18 cellular contexts compared by ENCODE assay signal in the genomic region with DNA sequence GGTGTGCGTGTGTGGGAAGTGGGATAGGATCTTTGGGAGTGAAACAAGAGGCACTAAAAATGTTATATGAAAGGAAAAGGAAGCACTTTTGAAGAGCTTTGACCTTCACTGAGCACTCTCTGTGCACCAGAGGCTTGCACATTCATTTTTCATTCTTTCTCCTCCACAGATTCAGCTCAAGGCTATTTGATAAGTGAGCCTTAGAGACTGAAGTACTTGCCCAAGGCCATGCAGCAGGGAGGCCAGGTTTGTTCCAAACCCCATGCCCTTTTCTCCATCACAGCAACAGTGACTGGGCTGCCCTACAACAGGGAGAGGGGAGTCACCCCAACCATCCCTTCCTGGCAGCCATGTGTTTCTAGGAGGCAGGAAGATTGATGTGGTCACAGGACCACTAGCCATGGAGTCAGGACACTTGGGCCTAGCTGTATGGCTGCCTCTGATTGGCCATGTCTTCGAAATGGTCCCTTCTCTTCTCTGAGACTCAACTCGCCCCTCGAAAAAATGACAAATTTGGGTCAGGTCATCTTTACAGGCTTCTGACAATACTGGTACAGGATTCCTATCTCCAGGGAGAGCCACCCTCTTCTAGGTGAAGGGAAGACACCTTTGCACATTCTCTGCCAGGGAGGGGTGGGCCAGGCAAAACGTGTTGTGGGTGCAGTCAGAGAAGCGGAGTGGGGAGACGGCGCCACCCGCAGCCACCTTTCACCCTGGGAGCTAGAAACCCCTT.
DNase-seq lines count a peak whose midpoint lies in the region; ATAC-seq and TF ChIP-seq lines count a peak whose summit lies in the region.
"Had no signal": no experiment of that assay in that cellular context is flagged by ENCODE, and none has a peak within 500 bp of the region (broad histone marks: within the 10 kb centered on the region; RNA-seq: fewer than 3 reads in every experiment).

No MANE protein-coding gene starts in this region.

- H3K4me1 ChIP-seq in mesenchymal stem cell (ENCODE audit: control insufficient read depth, insufficient read depth, low read depth, low read length): peaks cover 13% of the 10 kb centered on the region
- H3K4me1 ChIP-seq: HAP-1 had no signal

- no peak overlapping the region for H3K27ac ChIP-seq in mesenchymal stem cell (ENCODE audit: low read length, poor library complexity, severe bottlenecking)

- H3K4me2 ChIP-seq in mesenchymal stem cell (ENCODE audit: low read length, poor library complexity, severe bottlenecking): no peak overlapping the region
- H3K4me2 ChIP-seq: GM23338 had no signal

- no peak overlapping the region for H3K4me3 Mint-ChIP-seq in nephron progenitor cell
- H3K4me3 Mint-ChIP-seq in stimulated activated memory B cell treated with anti-CD40 and anti-IgM and Interleukin-4, amounts not matched to agents 10 μg/mL and 1 μg/mL and 100 μg/mL, for 72 hours: no peak overlapping the region
- H3K4me3 Mint-ChIP-seq in activated CD4-positive, alpha-beta T cell treated with anti-CD3 and anti-CD28 coated beads, Interleukin-2, amount 10 ng/mL, durations not matched to agents 24 days and 14 days: no peak overlapping the region
- H3K4me3 Mint-ChIP-seq: CD4-positive, alpha-beta memory T cell; GM23338; HFFc6 had no signal

- no peak overlapping the region for H2BK120ac ChIP-seq in mesenchymal stem cell (ENCODE audit: low read depth, low read length)

- no peak overlapping the region for H2BK15ac ChIP-seq in mesenchymal stem cell (ENCODE audit: low read depth, poor library complexity, severe bottlenecking)

- no peak overlapping the region for H3K4me3 ChIP-seq in mesenchymal stem cell (ENCODE audit: insufficient read depth in 1 of 2, low read depth in 1 of 2, low read length in 2 of 2)
- H3K4me3 ChIP-seq: GM23338, HAP-1 had no signal

- H2AFZ ChIP-seq in mesenchymal stem cell (ENCODE audit: low read depth, low read length): no peak overlapping the region
- H2AFZ ChIP-seq: GM23338 had no signal

- peaks cover 2% of the 10 kb centered on the region for H3K9me3 ChIP-seq in mesenchymal stem cell (ENCODE audit: control insufficient read depth, low read length)
- H3K9me3 ChIP-seq: HAP-1 had no signal

- H3K4ac ChIP-seq in mesenchymal stem cell (ENCODE audit: low read depth in 1 of 2, low read length in 2 of 2): no peak overlapping the region

- no peaks in the 10 kb centered on the region for H3K36me3 ChIP-seq in mesenchymal stem cell (ENCODE audit: control insufficient read depth in 1 of 2, insufficient read depth in 2 of 2, low read depth in 1 of 2, low read length in 2 of 2)
- H3K36me3 ChIP-seq: HAP-1 had no signal

- no peak overlapping the region for H2AK5ac ChIP-seq in mesenchymal stem cell (ENCODE audit: low read length, severe bottlenecking)

- no peaks in the 10 kb centered on the region for H3K79me1 ChIP-seq in mesenchymal stem cell (replicated peaks; ENCODE audit: low read length, poor library complexity, severe bottlenecking)

- H3K14ac ChIP-seq in mesenchymal stem cell (ENCODE audit: low read length in 2 of 2): no peak overlapping the region

- no peak overlapping the region for H3K9ac ChIP-seq in mesenchymal stem cell (ENCODE audit: low read length)

- no peaks in the 10 kb centered on the region for H3K27me3 Mint-ChIP-seq in nephron progenitor cell (ENCODE audit: low read depth, poor library complexity)
- H3K27me3 Mint-ChIP-seq in stimulated activated memory B cell treated with anti-CD40 and anti-IgM and Interleukin-4, amounts not matched to agents 10 μg/mL and 1 μg/mL and 100 μg/mL, for 72 hours: peaks cover 39% of the 10 kb centered on the region
- H3K27me3 Mint-ChIP-seq in activated CD4-positive, alpha-beta T cell treated with anti-CD3 and anti-CD28 coated beads, Interleukin-2, amount 10 ng/mL, durations not matched to agents 24 days and 14 days: peaks cover 21% of the 10 kb centered on the region

- H3K23ac ChIP-seq in mesenchymal stem cell (ENCODE audit: low read length in 2 of 2): no peak overlapping the region

- H4K8ac ChIP-seq in mesenchymal stem cell (ENCODE audit: low read length): no peak overlapping the region

- peaks cover 97% of the 10 kb centered on the region for H3K4me1 Mint-ChIP-seq in nephron progenitor cell
- no peaks in the 10 kb centered on the region for H3K4me1 Mint-ChIP-seq in stimulated activated memory B cell treated with anti-CD40 and anti-IgM and Interleukin-4, amounts not matched to agents 10 μg/mL and 1 μg/mL and 100 μg/mL, for 72 hours
- H3K4me1 Mint-ChIP-seq in activated CD4-positive, alpha-beta T cell treated with anti-CD3 and anti-CD28 coated beads, Interleukin-2, amount 10 ng/mL, durations not matched to agents 24 days and 14 days: no peaks in the 10 kb centered on the region
- H3K4me1 Mint-ChIP-seq: CD4-positive, alpha-beta memory T cell had no signal

- 78% methylated on average over 9 of the region's 9 CpGs for WGBS in mesenchymal stem cell

- TF ChIP-seq CTCF in nephron progenitor cell (IDR thresholded peaks at IDR 0.05): no peak

- no peaks in the 10 kb centered on the region for H3K36me3 Mint-ChIP-seq in nephron progenitor cell (ENCODE audit: low read depth)
- no peaks in the 10 kb centered on the region for H3K36me3 Mint-ChIP-seq in stimulated activated memory B cell treated with anti-CD40 and anti-IgM and Interleukin-4, amounts not matched to agents 10 μg/mL and 1 μg/mL and 100 μg/mL, for 72 hours
- H3K36me3 Mint-ChIP-seq in activated CD4-positive, alpha-beta T cell treated with anti-CD3 and anti-CD28 coated beads, Interleukin-2, amount 10 ng/mL, durations not matched to agents 24 days and 14 days (ENCODE audit: low read depth): no peaks in the 10 kb centered on the region
- H3K36me3 Mint-ChIP-seq: CD4-positive, alpha-beta memory T cell had no signal

- peak overlapping the region; percentile 11 for H4K91ac ChIP-seq in mesenchymal stem cell (ENCODE audit: low read length)

- intact Hi-C loops in activated CD4-positive, alpha-beta T cell treated with anti-CD3 and anti-CD28 coated beads, Interleukin-2, amount 10 ng/mL, durations not matched to agents 24 days and 14 days (cut with micrococcal nuclease): no loop called here

- no peak overlapping the region for H2BK5ac ChIP-seq in mesenchymal stem cell (ENCODE audit: low read depth, low read length, poor library complexity, severe bottlenecking)

- peak overlapping the region; percentile 20 for H3K27ac Mint-ChIP-seq in nephron progenitor cell
- H3K27ac Mint-ChIP-seq in stimulated activated memory B cell treated with anti-CD40 and anti-IgM and Interleukin-4, amounts not matched to agents 10 μg/mL and 1 μg/mL and 100 μg/mL, for 72 hours: no peak overlapping the region
- H3K27ac Mint-ChIP-seq in activated CD4-positive, alpha-beta T cell treated with anti-CD3 and anti-CD28 coated beads, Interleukin-2, amount 10 ng/mL, durations not matched to agents 24 days and 14 days: no peak overlapping the region
- H3K27ac Mint-ChIP-seq: CD4-positive, alpha-beta memory T cell; GM23338; HFFc6 had no signal

- peak; percentile 95 for DNase-seq in SK-N-DZ (ENCODE audit: low spot score)
- no peak for DNase-seq in mesenchymal stem cell
- no peak for DNase-seq in nephron progenitor cell
- DNase-seq in activated CD4-positive, alpha-beta T cell treated with anti-CD3 and anti-CD28 coated beads, Interleukin-2, amount 10 ng/mL, durations not matched to agents 24 days and 14 days: no peak
- no peak for DNase-seq in stimulated activated CD4-positive, alpha-beta T cell treated with anti-CD3 and anti-CD28 coated beads, Interleukin-4, amount 100 ng/mL, for 1 hour
- DNase-seq: C1 segment of cervical spinal cord; Calu3; CD4-positive, alpha-beta memory T cell; COR-L47; DMS53; DMS79 treated with DMSO at 0.1 percent for 48 hours; GF-D8; HFFc6 had no signal

- peaks cover 20 to 21% of the 10 kb centered on the region in 2 experiments for H3K27me3 ChIP-seq in mesenchymal stem cell (ENCODE audit: control insufficient read depth in 1 of 2, insufficient read depth in 1 of 2, low read length in 2 of 2)

- no peak overlapping the region for H2BK12ac ChIP-seq in mesenchymal stem cell (ENCODE audit: low read length in 2 of 2)

- no peaks in the 10 kb centered on the region for H3K9me3 Mint-ChIP-seq in nephron progenitor cell
- no peaks in the 10 kb centered on the region for H3K9me3 Mint-ChIP-seq in stimulated activated memory B cell treated with anti-CD40 and anti-IgM and Interleukin-4, amounts not matched to agents 10 μg/mL and 1 μg/mL and 100 μg/mL, for 72 hours
- H3K9me3 Mint-ChIP-seq in activated CD4-positive, alpha-beta T cell treated with anti-CD3 and anti-CD28 coated beads, Interleukin-2, amount 10 ng/mL, durations not matched to agents 24 days and 14 days: no peaks in the 10 kb centered on the region
- H3K9me3 Mint-ChIP-seq: GM23338 had no signal

- H3K18ac ChIP-seq in mesenchymal stem cell (ENCODE audit: low read depth in 1 of 2, low read length in 2 of 2): no peak overlapping the region

- peak; percentile 13 for ATAC-seq in stimulated activated memory B cell treated with anti-CD40 and anti-IgM and Interleukin-4, amounts not matched to agents 10 μg/mL and 1 μg/mL and 100 μg/mL, for 72 hours
- ATAC-seq in HG03469 (IDR thresholded peaks at IDR 0.05; ENCODE audit: unreplicated experiment): no peak
- ATAC-seq in GM18511 (IDR thresholded peaks at IDR 0.05; ENCODE audit: unreplicated experiment): no peak
- ATAC-seq: GM23338 had no signal
